ENCODE assay signal across 9 cellular contexts in genomic region chr2:23803965-23804542, GRCh38.
DNase-seq lines count a peak whose midpoint lies in the region; ATAC-seq and TF ChIP-seq lines count a peak whose summit lies in the region.
"Had no signal": no experiment of that assay in that cellular context is flagged by ENCODE, and none has a peak within 500 bp of the region (broad histone marks: within the 10 kb centered on the region; RNA-seq: fewer than 3 reads in every experiment).

No MANE protein-coding gene starts in this region.

- POLR2A ChIA-PET in GM10248 (lab: Yijun Ruan, JAX): no interaction called here

- H3K4me1 ChIP-seq in mucosa of descending colon (ENCODE audit: low read depth): no peaks in the 10 kb centered on the region

- CTCF ChIA-PET in GM10248 (lab: Yijun Ruan, JAX): interaction anchor here (1.0 to 3.6 kb wide), 3 partner anchors 20 to 22 kb away, joined by 3 to 16 read pairs (median 5); no protein-coding TSS in a partner anchor

- TF ChIP-seq CTCF in GM10248 (IDR thresholded peaks at IDR 0.05; ENCODE audit: control extremely low read depth, extremely low read depth, low read depth, missing control alignments): peak; percentile 12
- peak; percentile 19 for TF ChIP-seq CTCF in cardiac fibroblast (IDR thresholded peaks at IDR 0.05; ENCODE audit: low read depth, low read length)
- no peak for TF ChIP-seq CTCF in mucosa of descending colon (IDR thresholded peaks at IDR 0.05)

- H3K36me3 ChIP-seq in mucosa of descending colon (ENCODE audit: low read depth): no peaks in the 10 kb centered on the region

- ATAC-seq in mucosa of descending colon: peak; percentile 49
- no peak for ATAC-seq in GM19351 (IDR thresholded peaks at IDR 0.05; ENCODE audit: unreplicated experiment)
- ATAC-seq in HG03039 (IDR thresholded peaks at IDR 0.05; ENCODE audit: unreplicated experiment): no peak

- no peak overlapping the region for H3K4me3 ChIP-seq in cardiac fibroblast (replicated peaks in 1 of 2; ENCODE audit: low read depth in 2 of 2, low read length in 2 of 2)
- no peak overlapping the region for H3K4me3 ChIP-seq in mucosa of descending colon

- intact Hi-C loops in mucosa of descending colon (cut with DNase I, micrococcal nuclease): no loop called here

- H3K9me3 ChIP-seq in mucosa of descending colon: no peaks in the 10 kb centered on the region

- no peak for DNase-seq in GM10248 (ENCODE audit: extremely low spot score)
- DNase-seq in LHCN-M2 (ENCODE audit: low read depth): peak; percentile 26
- DNase-seq in cardiac fibroblast (ENCODE audit: low read depth in 2 of 2): peak; percentile 34 to 43
- DNase-seq in mucosa of descending colon: peak in 1 of 3 donors; percentile 50
- DNase-seq in cerebellum (ENCODE audit: low spot score): no peak
- DNase-seq in cortex of kidney (lab: John Stamatoyannopoulos, UW): no peak
- DNase-seq: stimulated activated CD4-positive, alpha-beta T cell treated with anti-CD3 and anti-CD28 coated beads, Interleukin-1b, Interleukin-23, amount 100 ng/mL, for 48 hours had no signal

Comparison
In these comparisons a context has a peak if more than half of its experiments do, and no peak if none do; other contexts are left out.
1. DNase-seq: peak in LHCN-M2 (single experiment) and cardiac fibroblast (2 of 2); none in GM10248 (single experiment), cerebellum (single experiment) and cortex of kidney (single experiment).